1 cellular context compared by ENCODE assay signal in the genomic region with DNA sequence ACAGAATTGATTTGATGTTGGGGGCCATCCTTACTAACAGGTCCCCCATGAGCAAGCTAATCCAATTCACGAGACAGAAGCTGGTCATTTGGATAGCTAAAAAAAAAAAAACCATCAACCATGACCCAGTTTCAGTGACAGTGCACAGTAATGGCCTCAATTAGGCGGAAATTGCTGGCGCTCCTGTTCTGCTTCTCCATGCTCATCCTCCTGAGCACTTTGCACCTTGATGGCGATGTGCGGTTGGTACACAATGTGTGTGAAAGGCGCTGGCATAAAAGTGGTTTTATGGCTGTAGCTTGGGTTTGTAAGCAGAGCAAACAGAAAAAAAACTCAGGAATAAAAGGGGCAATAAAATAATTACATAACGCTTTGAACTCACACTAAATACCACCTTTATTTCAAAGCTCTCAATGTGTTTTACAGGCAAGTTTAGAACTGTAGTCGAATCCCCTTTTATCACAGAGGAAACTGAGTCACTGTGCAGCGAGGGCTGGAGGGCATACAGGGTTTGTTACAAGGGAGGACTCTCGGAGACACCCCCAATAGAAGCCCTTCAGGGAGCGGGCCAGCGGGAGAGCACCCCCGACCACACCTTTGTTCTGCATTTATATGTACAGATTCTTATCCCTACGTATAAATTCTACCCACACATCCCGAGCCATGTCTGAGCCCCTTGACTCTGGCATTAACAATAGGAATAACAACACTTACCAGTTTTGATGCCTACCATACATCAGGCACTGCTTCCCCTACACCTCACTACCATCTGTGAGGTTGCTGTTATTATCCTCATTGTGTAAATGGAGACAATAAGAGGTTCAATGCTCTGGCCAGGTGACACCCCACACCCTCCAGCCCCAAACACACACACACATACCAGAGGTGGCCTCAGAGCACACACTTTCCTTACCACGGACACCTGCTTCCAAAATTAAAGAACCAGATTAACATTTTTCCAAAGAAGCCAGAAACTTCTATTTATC.
TF ChIP-seq lines count a peak whose summit lies in the region.

No MANE protein-coding gene starts in this region.

TF ChIP-seq in HEK293T, 16 proteins besides CTCF, POLR2A, EP300 and RAD21 (continued from another document):
- TF ChIP-seq L3MBTL2 (conservative IDR thresholded peaks at IDR 0.05), result no peak
- no peak for TF ChIP-seq SP1 (IDR thresholded peaks at IDR 0.05)
- TF ChIP-seq PKNOX1 (IDR thresholded peaks at IDR 0.05), result no peak
